8 cellular contexts compared by ENCODE assay signal in the genomic region with DNA sequence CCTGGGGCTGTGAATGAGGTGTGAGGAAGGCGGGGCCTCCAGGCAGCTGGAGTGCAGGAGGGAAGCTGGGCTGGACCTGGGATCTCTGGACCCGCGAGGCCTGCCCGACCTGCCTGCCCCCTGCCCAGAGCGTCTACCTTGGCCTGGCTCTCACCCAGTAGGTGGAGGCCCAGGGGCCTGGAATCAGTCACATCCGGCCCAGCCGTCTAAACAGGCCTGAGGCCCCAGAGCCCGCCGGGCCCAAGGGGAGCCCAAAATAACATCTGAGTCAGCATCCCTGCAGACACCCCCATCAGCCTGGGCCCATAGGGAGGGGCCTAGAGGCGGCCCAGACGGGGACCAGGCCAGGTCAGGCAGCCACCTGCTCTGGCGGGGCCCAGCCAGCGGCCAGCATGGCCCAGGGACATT. TPM values are rescaled to one million over a fixed set of nuclear protein-coding genes. Genes with fewer than 3 reads are reported as not detected.
DNase-seq lines count a peak whose midpoint lies in the region; ATAC-seq, FAIRE-seq and TF ChIP-seq lines count a peak whose summit lies in the region.

No MANE protein-coding gene starts in this region.

- no peak overlapping the region for H3K27ac ChIP-seq in adrenal gland

- H3K4me3 ChIP-seq in adrenal gland = no peak overlapping the region

- H3K36me3 ChIP-seq in adrenal gland (replicated peaks in 1 of 2) = no peaks in the 10 kb centered on the region

- 63 to 78% (median 75%) methylated on average over 3 to 13 of the region's 13 CpGs for WGBS in adrenal gland, 4 donors

- no peaks in the 10 kb centered on the region for H3K4me1 ChIP-seq in adrenal gland (replicated peaks in 1 of 2)

- DNase-seq in GM18507 (ENCODE audit: extremely low spot score, insufficient read length, low read depth) = peak; percentile 88
- peak; percentile 80 for DNase-seq in HT1080 (ENCODE audit: low read depth)
- DNase-seq in iPS-NIHi11 (ENCODE audit: low spot score) = peak; percentile 72
- no peak for DNase-seq in NCI-H345 treated with DMSO at 0.1 percent for 48 hours (lab: John Stamatoyannopoulos, UW; ENCODE audit: unreplicated experiment)
- no peak for DNase-seq in NCI-H1092 (lab: John Stamatoyannopoulos, UW)
- DNase-seq in adrenal gland = no peak
- DNase-seq in Ammon's horn (ENCODE audit: low spot score) = no peak

- FAIRE-seq in GM18507 (lab: Jason Lieb, UNC) = peak; percentile 86

- H3K27me3 ChIP-seq in adrenal gland = no peaks in the 10 kb centered on the region

- peak; percentile 99 for ATAC-seq in GM21786 (IDR thresholded peaks at IDR 0.05; ENCODE audit: unreplicated experiment)

- TF ChIP-seq POLR2A in adrenal gland (IDR thresholded peaks at IDR 0.05) = no peak

- intact Hi-C loops in adrenal gland (cut with DNase I) = no loop called here

- no peaks in the 10 kb centered on the region for H3K9me3 ChIP-seq in adrenal gland (replicated peaks in 1 of 3)

- no peak for TF ChIP-seq CTCF in adrenal gland (IDR thresholded peaks at IDR 0.05)

RNA-seq across cellular contexts. Expression of a gene that starts 15.1 kb away (rescaled TPM):
- not detected in 2 replicates for total RNA-seq in HT1080 (2014; rRNA removed; shearing (Covaris generic))
- polyA plus RNA-seq in HT1080 (2015; cell fraction: cytosol; rRNA removed) = not detected in 2 replicates
- 0.05 TPM in 1 of 2 replicates, not detected in the other for polyA plus RNA-seq in HT1080 (2015; cell fraction: nucleus; rRNA removed)
- 10 to 100 TPM in 6 of 8 donors, 1 to 10 TPM in 2; 7.0 to 25.6 (median 14.6) TPM for total RNA-seq in adrenal gland
- polyA plus RNA-seq in adrenal gland = 100 to 1,000 TPM in 1 of 3 donors, 10 to 100 TPM in 1, 1 to 10 TPM in 1; 4.6 to 107 (median 33.4) TPM

Comparison
In these comparisons a context has a peak if more than half of its experiments do, and no peak if none do; other contexts are left out.
1. DNase-seq: peak in GM18507 (single experiment), HT1080 (single experiment) and iPS-NIHi11 (single experiment); none in NCI-H345 treated with DMSO at 0.1 percent for 48 hours (single experiment), NCI-H1092 (single experiment), adrenal gland (0 of 7) and Ammon's horn (single experiment).